ENCODE assay signal across 28 cellular contexts in genomic region chr10:19200211-19200610, GRCh38.
"Had no signal": no experiment of that assay in that cellular context is flagged by ENCODE, and none has a peak within 500 bp of the region (broad histone marks: within the 10 kb centered on the region; RNA-seq: fewer than 3 reads in every experiment).

No MANE protein-coding gene starts in this region.

- H3K9me3 ChIP-seq: adrenal gland, body of pancreas, breast epithelium, Peyer's patch had no signal

- H3K27ac ChIP-seq: adrenal gland, body of pancreas, breast epithelium, Peyer's patch, RWPE1 had no signal

- H3K4me3 ChIP-seq: adrenal gland, body of pancreas, breast epithelium, Peyer's patch had no signal

- DNase-seq: activated CD4-positive, alpha-beta T cell treated with anti-CD3 and anti-CD28 coated beads for 36 hours; activated CD4-positive, alpha-beta T cell treated with anti-CD3 and anti-CD28 coated beads, Interleukin-2, amount 10 ng/mL, durations not matched to agents 7 days and 5 days; activated CD4-positive, alpha-beta T cell treated with anti-CD3 and anti-CD28 coated beads, Interleukin-2, amount 50 U/mL, for 48 hours; activated CD8-positive, alpha-beta memory T cell treated with anti-CD3 and anti-CD28 coated beads, Interleukin-2, amount 50 U/mL, for 4 hours; activated CD8-positive, alpha-beta T cell treated with anti-CD3 and anti-CD28 coated beads, Interleukin-2, amount 10 ng/mL, durations not matched to agents 7 days and 5 days; activated gamma-delta T cell treated with Interleukin-2 at 50 U/mL for 16 hours; activated naive CD4-positive, alpha-beta T cell treated with anti-CD3 and anti-CD28 coated beads for 36 hours; activated T-cell treated with anti-CD3 and anti-CD28 coated beads for 4 hours; activated T-cell treated with anti-CD3 and anti-CD28 coated beads, Interleukin-2, amount 50 U/mL, for 4 hours; adrenal gland; body of pancreas; Karpas-422; KBM-7; NCI-H1105; NCI-H1417 treated with DMSO at 0.1 percent for 48 hours; NCI-H187 treated with DMSO at 0.1 percent for 48 hours; NCI-H345; NCI-H524 treated with DMSO at 0.1 percent for 48 hours; NK-92 treated with Interleukin-12 subunit alpha and Interleukin-12 subunit beta, amount 100 ng/mL, for 24 hours; PC-3; Peyer's patch; SIG-M5 had no signal

- ATAC-seq: activated CD4-positive, alpha-beta T cell treated with anti-CD3 and anti-CD28 coated beads for 36 hours; activated CD4-positive, CD25-positive, alpha-beta regulatory T cell treated with anti-CD3 and anti-CD28 coated beads, Interleukin-2, amount 50 U/mL, for 24 hours; activated CD8-positive, alpha-beta T cell treated with anti-CD3 and anti-CD28 coated beads, Interleukin-2, amount 10 ng/mL, durations not matched to agents 7 days and 5 days; activated naive CD4-positive, alpha-beta T cell treated with anti-CD3 and anti-CD28 coated beads, Interleukin-2, amount 50 U/mL, for 72 hours; activated T-cell treated with anti-CD3 and anti-CD28 coated beads, Interleukin-2, amount 50 U/mL, for 4 hours; body of pancreas; PC-3; Right ventricle myocardium inferior; WTC11 had no signal

- H3K36me3 ChIP-seq: adrenal gland, breast epithelium had no signal

- H3K27me3 ChIP-seq: adrenal gland, body of pancreas, breast epithelium, Peyer's patch had no signal

- H3K4me1 ChIP-seq: adrenal gland, body of pancreas, breast epithelium, Peyer's patch had no signal
